In the genomic region with DNA sequence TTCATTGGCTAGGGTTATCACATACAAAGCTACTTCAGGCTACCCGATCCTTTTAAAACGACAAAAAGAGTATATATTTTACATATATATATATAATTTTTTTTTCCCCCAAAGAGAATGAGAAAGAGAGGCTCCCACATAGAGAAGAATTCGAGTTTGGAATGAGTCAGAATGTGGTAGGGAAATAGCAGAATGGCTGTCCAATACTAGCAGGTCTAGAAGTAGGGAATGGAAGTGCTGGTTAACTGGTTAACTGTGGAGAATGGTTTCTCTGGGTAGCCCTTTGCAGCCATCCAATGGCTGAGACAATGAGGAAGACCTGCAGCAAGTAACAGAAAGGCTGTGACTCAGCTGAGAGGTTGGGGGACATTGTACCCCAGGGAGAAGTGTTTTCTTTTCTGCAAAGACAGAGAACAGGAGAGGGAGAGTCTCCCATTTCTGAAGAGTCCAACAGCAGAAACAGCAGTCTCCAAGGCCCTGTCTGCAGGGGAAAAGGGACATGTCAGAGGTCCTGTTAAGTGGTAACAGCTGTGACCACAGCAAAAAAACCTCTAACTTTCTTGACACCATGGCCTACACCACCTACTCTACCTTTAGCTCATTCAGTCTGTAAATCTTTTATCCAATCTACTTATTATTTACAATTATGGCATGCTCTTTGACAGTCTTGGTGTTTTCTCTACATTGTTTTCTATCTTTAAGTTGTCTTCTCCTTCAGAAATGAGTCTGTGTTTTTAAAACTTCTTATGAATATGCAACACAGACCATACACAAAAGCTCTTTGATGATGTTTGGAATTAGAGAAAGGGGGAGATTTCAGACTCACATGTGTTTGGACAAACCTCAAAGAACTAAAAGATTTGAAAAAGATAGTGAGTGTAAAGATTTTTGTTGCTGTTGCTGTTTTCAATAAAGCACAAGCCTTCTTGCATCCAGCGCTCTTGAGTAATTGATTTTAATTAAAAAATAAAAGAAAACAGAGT, we compare ENCODE assay signal across 20 cellular contexts.
A peak's percentile ranks its signal among the peaks of the same experiment; 100 is the strongest.
DNase-seq lines count a peak whose midpoint lies in the region; ATAC-seq and TF ChIP-seq lines count a peak whose summit lies in the region.
"Had no signal": no experiment of that assay in that cellular context is flagged by ENCODE, and none has a peak within 500 bp of the region (broad histone marks: within the 10 kb centered on the region; RNA-seq: fewer than 3 reads in every experiment).

No MANE protein-coding gene starts in this region.

- TF ChIP-seq CTCF in fibroblast of lung (conservative IDR thresholded peaks at IDR 0.05 in 1 of 2, IDR thresholded peaks at IDR 0.05 in 1 of 2; ENCODE audit: low read depth in 1 of 2, low read length in 2 of 2), result no peak
- no peak for TF ChIP-seq CTCF in CD14-positive monocyte (IDR thresholded peaks at IDR 0.05)

- no peaks in the 10 kb centered on the region for H3K36me3 Mint-ChIP-seq in CD14-positive monocyte
- H3K36me3 Mint-ChIP-seq: activated naive CD8-positive, alpha-beta T cell treated with anti-CD3 and anti-CD28 coated beads, Interleukin-2, amount 10 ng/mL, durations not matched to agents 7 days and 5 days; CD8-positive, alpha-beta T cell had no signal

- H3K9me3 ChIP-seq in fibroblast of lung (ENCODE audit: control insufficient read depth, insufficient read depth, low read depth, low read length) (no peaks in the 10 kb centered on the region), skeletal muscle satellite cell (replicated peaks; ENCODE audit: low read length) (no peaks in the 10 kb centered on the region)
- H3K9me3 ChIP-seq: psoas muscle had no signal

- no peaks in the 10 kb centered on the region for H3K4me1 Mint-ChIP-seq in CD14-positive monocyte
- H3K4me1 Mint-ChIP-seq: activated naive CD8-positive, alpha-beta T cell treated with anti-CD3 and anti-CD28 coated beads, Interleukin-2, amount 10 ng/mL, durations not matched to agents 7 days and 5 days; activated T-helper 17 cell treated with anti-CD3 and anti-CD28 coated beads, Interleukin-2, amount 50 U/mL, for 72 hours had no signal

- H3K4me3 Mint-ChIP-seq in CD14-positive monocyte, result no peak overlapping the region
- H3K4me3 Mint-ChIP-seq: activated naive CD8-positive, alpha-beta T cell treated with anti-CD3 and anti-CD28 coated beads, Interleukin-2, amount 10 ng/mL, durations not matched to agents 7 days and 5 days; activated T-helper 17 cell treated with anti-CD3 and anti-CD28 coated beads, Interleukin-2, amount 50 U/mL, for 72 hours; CD8-positive, alpha-beta T cell; dendritic cell treated with granulocyte-macrophage colony-stimulating factor and Interleukin-4, amounts not matched to agents 40 ng/mL and 50 ng/mL, for 4 days had no signal

- intact Hi-C loops in CD14-positive monocyte (cut with micrococcal nuclease), result no loop called here

- DNase-seq in RPMI7951 (ENCODE audit: low read depth) (peak; percentile 72), fibroblast of lung (ENCODE audit: low read depth in 2 of 2) (peak in 1 of 2 donors; percentile 49), NCI-H524 (lab: John Stamatoyannopoulos, UW) (no peak), CD14-positive monocyte (ENCODE audit: low spot score) (no peak), NCI-H345 treated with DMSO at 0.1 percent for 48 hours (lab: John Stamatoyannopoulos, UW; ENCODE audit: unreplicated experiment) (no peak)
- DNase-seq in activated CD4-positive, CD25-positive, alpha-beta regulatory T cell (lab: John Stamatoyannopoulos, UW), result no peak
- DNase-seq: activated naive CD8-positive, alpha-beta T cell treated with anti-CD3 and anti-CD28 coated beads, Interleukin-2, amount 10 ng/mL, durations not matched to agents 7 days and 5 days; CD8-positive, alpha-beta T cell; DMS79 treated with DMSO at 0.1 percent for 48 hours; NCI-H1436; NCI-H2171; NCI-H82; psoas muscle; stimulated activated CD4-positive, alpha-beta T cell treated with anti-CD3 and anti-CD28 coated beads, Interleukin-4, amount 100 ng/mL, for 4 hours; T-helper 9 cell had no signal

- H3K9ac ChIP-seq in fibroblast of lung (ENCODE audit: insufficient read depth, low read length) (no peak overlapping the region), skeletal muscle satellite cell (ENCODE audit: low read depth, low read length) (peak overlapping the region; percentile 39)

- H3K36me3 ChIP-seq in fibroblast of lung (ENCODE audit: control insufficient read depth, insufficient read depth, low read length), result no peaks in the 10 kb centered on the region
- H3K36me3 ChIP-seq in skeletal muscle satellite cell (ENCODE audit: insufficient read depth, low read length), result no peaks in the 10 kb centered on the region

- H3K4me1 ChIP-seq in fibroblast of lung (ENCODE audit: control insufficient read depth, extremely low read depth, insufficient read depth, low read length) (peaks cover 13% of the 10 kb centered on the region), skeletal muscle satellite cell (ENCODE audit: control insufficient read depth, insufficient read depth, low read length) (peaks cover 17% of the 10 kb centered on the region)
- H3K4me1 ChIP-seq: psoas muscle had no signal

- H3K79me2 ChIP-seq in fibroblast of lung (ENCODE audit: control insufficient read depth, insufficient read depth, low read length), result no peaks in the 10 kb centered on the region

- no peak overlapping the region for H3K27ac Mint-ChIP-seq in CD14-positive monocyte
- H3K27ac Mint-ChIP-seq: activated naive CD8-positive, alpha-beta T cell treated with anti-CD3 and anti-CD28 coated beads, Interleukin-2, amount 10 ng/mL, durations not matched to agents 7 days and 5 days; activated T-helper 17 cell treated with anti-CD3 and anti-CD28 coated beads, Interleukin-2, amount 50 U/mL, for 72 hours; CD8-positive, alpha-beta T cell; dendritic cell treated with granulocyte-macrophage colony-stimulating factor and Interleukin-4, amounts not matched to agents 40 ng/mL and 50 ng/mL, for 4 days had no signal

- H3K27me3 Mint-ChIP-seq in CD14-positive monocyte (ENCODE audit: low read depth in 3 of 3), result peaks cover 0 to 3% (median 2%) of the 10 kb centered on the region in 3 donors
- H3K27me3 Mint-ChIP-seq: activated T-helper 17 cell treated with anti-CD3 and anti-CD28 coated beads, Interleukin-2, amount 50 U/mL, for 72 hours; dendritic cell treated with granulocyte-macrophage colony-stimulating factor and Interleukin-4, amounts not matched to agents 40 ng/mL and 50 ng/mL, for 4 days had no signal

- ATAC-seq in GM19452 (IDR thresholded peaks at IDR 0.05; ENCODE audit: unreplicated experiment), result peak; percentile 63
- ATAC-seq: activated T-helper 17 cell treated with anti-CD3 and anti-CD28 coated beads, Interleukin-2, amount 50 U/mL, for 72 hours; CD8-positive, alpha-beta T cell; HepG2; psoas muscle had no signal

- H3K4me3 ChIP-seq in fibroblast of lung (replicated peaks in 1 of 4; ENCODE audit: control extremely low read depth in 1 of 4, insufficient read depth in 1 of 4, low read depth in 3 of 4, low read length in 4 of 4) (no peak overlapping the region), skeletal muscle satellite cell (ENCODE audit: low read length) (no peak overlapping the region)
- H3K4me3 ChIP-seq: psoas muscle had no signal

- no peaks in the 10 kb centered on the region for H4K20me1 ChIP-seq in fibroblast of lung (ENCODE audit: control insufficient read depth, extremely low read depth, insufficient read depth, low read length)

- H2AFZ ChIP-seq in fibroblast of lung (ENCODE audit: low read length), result no peak overlapping the region

- H3K27me3 ChIP-seq in fibroblast of lung (ENCODE audit: control insufficient read depth, insufficient read depth, low read length) (no peaks in the 10 kb centered on the region), skeletal muscle satellite cell (ENCODE audit: control insufficient read depth, insufficient read depth, low read length) (no peaks in the 10 kb centered on the region)

- peak overlapping the region; percentile 75 for H3K27ac ChIP-seq in fibroblast of lung (ENCODE audit: insufficient read depth, low read length)
- H3K27ac ChIP-seq: psoas muscle had no signal

- H3K9me3 Mint-ChIP-seq in CD14-positive monocyte, result peaks cover 0 to 5% (median 0%) of the 10 kb centered on the region in 7 donors
- H3K9me3 Mint-ChIP-seq: activated T-helper 17 cell treated with anti-CD3 and anti-CD28 coated beads, Interleukin-2, amount 50 U/mL, for 72 hours; CD8-positive, alpha-beta T cell; dendritic cell treated with granulocyte-macrophage colony-stimulating factor and Interleukin-4, amounts not matched to agents 40 ng/mL and 50 ng/mL, for 4 days had no signal

- H3K4me2 ChIP-seq in fibroblast of lung (ENCODE audit: extremely low read depth, insufficient read depth, low read length) (no peak overlapping the region), skeletal muscle satellite cell (ENCODE audit: low read length) (no peak overlapping the region)
